8 cellular contexts compared by ENCODE assay signal in the genomic region with DNA sequence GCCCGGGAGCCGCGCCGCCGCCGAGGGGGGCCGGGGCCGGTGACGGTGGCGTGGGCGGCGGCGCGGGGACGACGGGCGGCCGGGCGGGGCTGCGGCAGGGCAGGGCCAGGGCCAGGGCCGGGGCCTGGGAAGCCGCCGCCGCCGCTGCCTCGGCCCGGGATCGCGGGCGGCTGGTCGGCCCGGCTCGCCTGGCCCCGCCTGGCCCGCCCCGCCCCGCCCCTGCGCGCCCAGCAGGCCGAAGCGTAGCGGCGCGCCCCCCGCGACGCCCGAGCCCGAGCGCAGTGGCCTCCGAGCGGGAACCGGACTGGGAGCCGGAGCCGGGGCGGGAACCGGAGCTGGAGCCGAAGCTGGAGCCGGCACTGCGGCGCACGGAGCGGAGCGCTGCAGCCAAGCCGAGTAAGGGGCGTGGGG. TPM values are rescaled to one million over a fixed set of nuclear protein-coding genes. Genes with fewer than 3 reads are reported as not detected.
DNase-seq lines count a peak whose midpoint lies in the region; ATAC-seq and TF ChIP-seq lines count a peak whose summit lies in the region.

A gene with protein sequence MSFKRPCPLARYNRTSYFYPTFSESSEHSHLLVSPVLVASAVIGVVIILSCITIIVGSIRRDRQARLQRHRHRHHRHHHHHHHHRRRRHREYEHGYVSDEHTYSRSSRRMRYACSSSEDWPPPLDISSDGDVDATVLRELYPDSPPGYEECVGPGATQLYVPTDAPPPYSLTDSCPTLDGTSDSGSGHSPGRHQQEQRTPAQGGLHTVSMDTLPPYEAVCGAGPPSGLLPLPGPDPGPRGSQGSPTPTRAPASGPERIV (plus strand): TSS at position 260 of the 411 bp plus-strand sequence. CDS start 10,382 bp downstream, outside the sequence.

- DNase-seq in AG04449 (ENCODE audit: low read depth, low spot score): no peak
- peak; percentile 26 for DNase-seq in HK-2 (ENCODE audit: unreplicated experiment)
- peak; percentile 21 for DNase-seq in choroid plexus epithelial cell (ENCODE audit: low read depth)
- DNase-seq in lower lobe of right lung: no peak
- DNase-seq in aorta: no peak
- no peak for DNase-seq in RPMI8226
- DNase-seq in superior temporal gyrus (ENCODE audit: extremely low spot score): no peak
- no peak for DNase-seq in kidney glomerular epithelial cell (lab: John Stamatoyannopoulos, UW)

- H3K4me1 ChIP-seq in lower lobe of right lung: peaks cover 15% of the 10 kb centered on the region
- H3K4me1 ChIP-seq in aorta (ENCODE audit: control insufficient read depth in 1 of 2, insufficient read depth in 2 of 2, low read length in 2 of 2): no peaks in the 10 kb centered on the region

- H3K27ac ChIP-seq in lower lobe of right lung (no peak within 1 kb of the TSS), aorta (ENCODE audit: low read depth in 1 of 2, low read length in 2 of 2) (no peak within 1 kb of the TSS)

- ATAC-seq in lower lobe of right lung (peak; percentile 58 to 61), aorta (ENCODE audit: low FRiP score) (peak; percentile 13)

- CTCF ChIA-PET in AG04449 (lab: Yijun Ruan, JAX): no interaction called here

- TF ChIP-seq CTCF in AG04449 (IDR thresholded peaks at IDR 0.05; ENCODE audit: insufficient read depth, low read length, missing control alignments) (no peak), choroid plexus epithelial cell (conservative IDR thresholded peaks at IDR 0.05; ENCODE audit: low read depth, low read length) (no peak), lower lobe of right lung (IDR thresholded peaks at IDR 0.05) (no peak)

- no peaks in the 10 kb centered on the region for H3K9me3 ChIP-seq in lower lobe of right lung
- H3K9me3 ChIP-seq in aorta (ENCODE audit: control insufficient read depth, low read length): no peaks in the 10 kb centered on the region

- H3K27me3 ChIP-seq in lower lobe of right lung (ENCODE audit: low read depth) (peaks cover 38% of the 10 kb centered on the region), aorta (ENCODE audit: control insufficient read depth in 1 of 2, insufficient read depth in 2 of 2, low read length in 1 of 2) (no peaks in the 10 kb centered on the region)

- WGBS in aorta, 2 donors: 0 to 1% methylated on average over 52 to 66 of the region's 66 CpGs

- no peaks in the 10 kb centered on the region for H3K36me3 ChIP-seq in lower lobe of right lung
- no peaks in the 10 kb centered on the region for H3K36me3 ChIP-seq in aorta (ENCODE audit: control insufficient read depth in 1 of 2, insufficient read depth in 2 of 2, low read length in 1 of 2)

- intact Hi-C loops in lower lobe of right lung (cut with DNase I): no loop called here
- intact Hi-C loops in aorta (cut with DNase I): no loop called here

- H3K4me3 ChIP-seq in AG04449 (ENCODE audit: low read depth, low read length) (peak within 1 kb of the TSS; percentile 42), choroid plexus epithelial cell (ENCODE audit: low read depth, low read length) (peak within 1 kb of the TSS; percentile 44), lower lobe of right lung (peak within 1 kb of the TSS; percentile 53), aorta (ENCODE audit: low read length in 2 of 2) (peak within 1 kb of the TSS; percentile 55 to 65)

- POLR2A ChIA-PET in AG04449 (lab: Yijun Ruan, JAX): no interaction called here

RNA-seq across cellular contexts. Expression of the gene that starts here (rescaled TPM):
- 0.15 TPM for total RNA-seq in lower lobe of right lung
- 1 to 10 TPM in 1 of 2 donors, under 1 TPM in 1; 0.16 to 1.8 TPM for total RNA-seq in aorta
- under 1 TPM; 0.13 to 0.77 TPM for polyA plus RNA-seq in aorta

Comparison
In these comparisons a context has a peak if more than half of its experiments do, and no peak if none do; other contexts are left out.
1. Peak in ATAC-seq and H3K4me3 ChIP-seq in lower lobe of right lung; RNA of the gene not detected or under 1 TPM.
2. DNase-seq: peak in HK-2 (single experiment) and choroid plexus epithelial cell (single experiment); none in AG04449 (single experiment), lower lobe of right lung (single experiment), aorta (0 of 2), RPMI8226 (single experiment), superior temporal gyrus (single experiment) and kidney glomerular epithelial cell (single experiment).
3. Peak in every context shown above with its lines, with median percentiles within 50 percentile points of each other: H3K4me3 ChIP-seq.